In the genomic region with DNA sequence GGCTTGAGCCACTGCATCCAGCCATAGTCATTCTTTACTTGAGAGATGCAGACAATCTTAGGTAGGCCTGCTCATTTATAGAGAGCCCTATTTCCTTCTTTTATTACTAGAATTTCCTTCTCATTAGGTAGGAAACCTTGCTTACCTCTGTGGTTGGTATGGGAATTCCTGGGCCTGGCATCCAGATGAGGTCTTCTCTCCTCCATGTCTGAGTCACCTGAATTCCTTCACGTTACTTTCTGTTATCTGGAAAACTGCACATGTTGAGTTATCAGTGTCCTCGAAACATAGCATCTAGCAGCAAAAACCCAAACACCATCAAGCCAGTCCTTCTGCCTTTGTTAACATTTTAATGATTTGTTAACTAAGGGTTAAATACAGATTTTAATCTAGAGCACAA, we compare ENCODE assay signal across 8 cellular contexts. TPM values are rescaled to one million over a fixed set of nuclear protein-coding genes. Genes with fewer than 3 reads are reported as not detected.
DNase-seq lines count a peak whose midpoint lies in the region; ATAC-seq and TF ChIP-seq lines count a peak whose summit lies in the region.

No MANE protein-coding gene starts in this region.

- no peak for DNase-seq in activated CD4-positive, alpha-beta T cell treated with anti-CD3 and anti-CD28 coated beads, Interleukin-2, amount 10 ng/mL, durations not matched to agents 24 days and 14 days
- no peak for DNase-seq in activated CD4-positive, alpha-beta T cell treated with anti-CD3 and anti-CD28 coated beads, Interleukin-2, amount 50 U/mL, for 4 hours
- DNase-seq in T-helper 17 cell (no peak), fibroblast of pulmonary artery (ENCODE audit: low read depth) (no peak)
- DNase-seq in stimulated activated naive CD8-positive, alpha-beta T cell treated with anti-CD3 and anti-CD28 coated beads, Interleukin-15, amount 100 ng/mL, for 72 hours: no peak

- no peaks in the 10 kb centered on the region for H3K27me3 Mint-ChIP-seq in activated CD4-positive, alpha-beta T cell treated with anti-CD3 and anti-CD28 coated beads, Interleukin-2, amount 10 ng/mL, durations not matched to agents 24 days and 14 days
- no peaks in the 10 kb centered on the region for H3K27me3 Mint-ChIP-seq in T-helper 17 cell
- H3K27me3 Mint-ChIP-seq in stimulated activated naive CD8-positive, alpha-beta T cell treated with anti-CD3 and anti-CD28 coated beads, Interleukin-15, amount 100 ng/mL, for 72 hours: no peaks in the 10 kb centered on the region

- TF ChIP-seq CTCF in fibroblast of pulmonary artery (IDR thresholded peaks at IDR 0.05; ENCODE audit: low read length, missing control alignments): no peak

- peaks cover 42% of the 10 kb centered on the region for H3K4me1 Mint-ChIP-seq in activated CD4-positive, alpha-beta T cell treated with anti-CD3 and anti-CD28 coated beads, Interleukin-2, amount 10 ng/mL, durations not matched to agents 24 days and 14 days
- peaks cover 49% of the 10 kb centered on the region for H3K4me1 Mint-ChIP-seq in T-helper 17 cell
- peaks cover 67% of the 10 kb centered on the region for H3K4me1 Mint-ChIP-seq in stimulated activated naive CD8-positive, alpha-beta T cell treated with anti-CD3 and anti-CD28 coated beads, Interleukin-15, amount 100 ng/mL, for 72 hours

- peaks cover 11% of the 10 kb centered on the region for H3K9me3 Mint-ChIP-seq in activated CD4-positive, alpha-beta T cell treated with anti-CD3 and anti-CD28 coated beads, Interleukin-2, amount 10 ng/mL, durations not matched to agents 24 days and 14 days
- peaks cover 4 to 6% of the 10 kb centered on the region in 2 donors for H3K9me3 Mint-ChIP-seq in stimulated activated naive CD8-positive, alpha-beta T cell treated with anti-CD3 and anti-CD28 coated beads, Interleukin-15, amount 100 ng/mL, for 72 hours

- peaks cover 13% of the 10 kb centered on the region for H3K9me3 ChIP-seq in T-helper 17 cell (ENCODE audit: control insufficient read depth, low read length, poor library complexity, severe bottlenecking)

- no peak for ATAC-seq in T-helper 17 cell
- no peak for ATAC-seq in stimulated activated naive CD8-positive, alpha-beta T cell treated with anti-CD3 and anti-CD28 coated beads, Interleukin-15, amount 100 ng/mL, for 72 hours
- no peak for ATAC-seq in HG03097 (IDR thresholded peaks at IDR 0.05; ENCODE audit: low FRiP score, unreplicated experiment)
- no peak for ATAC-seq in GM19397 (IDR thresholded peaks at IDR 0.05; ENCODE audit: unreplicated experiment)
- ATAC-seq in GM21619 (IDR thresholded peaks at IDR 0.05; ENCODE audit: unreplicated experiment): no peak

- peaks cover 79% of the 10 kb centered on the region for H3K36me3 Mint-ChIP-seq in activated CD4-positive, alpha-beta T cell treated with anti-CD3 and anti-CD28 coated beads, Interleukin-2, amount 10 ng/mL, durations not matched to agents 24 days and 14 days (ENCODE audit: low read depth)
- H3K36me3 Mint-ChIP-seq in T-helper 17 cell (ENCODE audit: low read depth): peaks cover 20% of the 10 kb centered on the region

- H3K4me3 ChIP-seq in fibroblast of pulmonary artery (replicated peaks; ENCODE audit: low read depth, low read length): peak overlapping the region; percentile 76

- peak overlapping the region; percentile 99 for H3K27ac Mint-ChIP-seq in activated CD4-positive, alpha-beta T cell treated with anti-CD3 and anti-CD28 coated beads, Interleukin-2, amount 10 ng/mL, durations not matched to agents 24 days and 14 days
- H3K27ac Mint-ChIP-seq in T-helper 17 cell: peak overlapping the region; percentile 97
- H3K27ac Mint-ChIP-seq in stimulated activated naive CD8-positive, alpha-beta T cell treated with anti-CD3 and anti-CD28 coated beads, Interleukin-15, amount 100 ng/mL, for 72 hours: no peak overlapping the region

- intact Hi-C loops in activated CD4-positive, alpha-beta T cell treated with anti-CD3 and anti-CD28 coated beads, Interleukin-2, amount 10 ng/mL, durations not matched to agents 24 days and 14 days (cut with micrococcal nuclease): loop anchor here (1.0 to 5.0 kb wide), 7 partner anchors 35 to 1657 kb away; partner anchors contain the start of genes ADNP, DDX27 and UBE2V1

- peak overlapping the region; percentile 99 for H3K4me3 Mint-ChIP-seq in activated CD4-positive, alpha-beta T cell treated with anti-CD3 and anti-CD28 coated beads, Interleukin-2, amount 10 ng/mL, durations not matched to agents 24 days and 14 days
- peak overlapping the region; percentile 99 for H3K4me3 Mint-ChIP-seq in T-helper 17 cell
- H3K4me3 Mint-ChIP-seq in stimulated activated naive CD8-positive, alpha-beta T cell treated with anti-CD3 and anti-CD28 coated beads, Interleukin-15, amount 100 ng/mL, for 72 hours: peak overlapping the region; percentile 94

RNA-seq across cellular contexts. Expression of gene ZNFX1, which starts 2.2 kb away (rescaled TPM):
- 61.2 and 61.5 TPM in 2 replicates for total RNA-seq in activated CD4-positive, alpha-beta T cell treated with anti-CD3 and anti-CD28 coated beads, Interleukin-2, amount 10 ng/mL, durations not matched to agents 24 days and 14 days
- 10 to 100 TPM; 54.0 to 58.8 TPM for total RNA-seq in T-helper 17 cell

RNA-seq across cellular contexts. Expression of gene DDX27, which starts 56.4 kb away (rescaled TPM):
- total RNA-seq in activated CD4-positive, alpha-beta T cell treated with anti-CD3 and anti-CD28 coated beads, Interleukin-2, amount 10 ng/mL, durations not matched to agents 24 days and 14 days: 56.5 and 56.9 TPM in 2 replicates
- total RNA-seq in T-helper 17 cell: 10 to 100 TPM; 84.1 to 87.5 TPM

Comparison
In these comparisons a context has a peak if more than half of its experiments do, and no peak if none do; other contexts are left out.
1. H3K27ac Mint-ChIP-seq: peak in activated CD4-positive, alpha-beta T cell treated with anti-CD3 and anti-CD28 coated beads, Interleukin-2, amount 10 ng/mL, durations not matched to agents 24 days and 14 days (single experiment) and T-helper 17 cell (single experiment); none in stimulated activated naive CD8-positive, alpha-beta T cell treated with anti-CD3 and anti-CD28 coated beads, Interleukin-15, amount 100 ng/mL, for 72 hours (0 of 2).
2. Peak in every context shown above with its lines, with median percentiles within 50 percentile points of each other: H3K4me3 Mint-ChIP-seq.